In the genomic region with DNA sequence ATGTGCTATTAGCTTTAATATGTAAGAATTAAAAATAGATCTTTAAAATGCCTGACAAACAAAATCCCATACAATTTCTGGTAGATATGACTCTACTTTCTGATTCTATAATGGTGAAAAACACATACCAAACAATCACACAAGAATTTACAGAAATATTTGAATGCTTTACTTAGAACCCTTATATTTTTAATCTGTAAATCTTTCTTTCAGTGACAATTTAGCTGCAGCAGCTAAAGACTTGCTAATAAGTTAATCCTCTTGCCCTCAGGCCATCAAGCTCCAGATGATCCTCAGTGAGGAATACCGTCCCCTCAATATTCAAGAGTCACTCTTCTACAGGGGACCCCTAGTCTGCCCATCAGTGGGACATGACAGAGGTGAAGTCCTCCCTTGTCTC, we compare ENCODE assay signal across 28 cellular contexts. TPM values are rescaled to one million over a fixed set of nuclear protein-coding genes. Genes with fewer than 3 reads are reported as not detected.
"Had no signal": no experiment of that assay in that cellular context is flagged by ENCODE, and none has a peak within 500 bp of the region (broad histone marks: within the 10 kb centered on the region; RNA-seq: fewer than 3 reads in every experiment).

No MANE protein-coding gene starts in this region.

- H3K79me2 ChIP-seq: hepatocyte, parathyroid adenoma had no signal

- H3K4me1 ChIP-seq: left ventricle myocardium inferior, parathyroid adenoma, psoas muscle, right atrium auricular region, right lobe of liver, stomach, testis, thyroid gland, transverse colon, upper lobe of right lung, uterus had no signal

- H3K4me3 ChIP-seq: hepatocyte, left ventricle myocardium inferior, psoas muscle, right atrium auricular region, right lobe of liver, smooth muscle cell, stomach, testis, thyroid gland, transverse colon, upper lobe of right lung, uterus had no signal

- H3K9me3 ChIP-seq: left ventricle myocardium inferior, neutrophil, psoas muscle, right atrium auricular region, right lobe of liver, stomach, testis, thyroid gland, transverse colon, upper lobe of right lung, uterus had no signal

- H3K27me3 Mint-ChIP-seq: memory B cell; naive thymus-derived CD8-positive, alpha-beta T cell; stimulated activated naive B cell treated with anti-CD40 and anti-IgM and Interleukin-4, amounts not matched to agents 10 μg/mL and 1 μg/mL and 100 μg/mL, for 72 hours had no signal

- H3K36me3 ChIP-seq: neutrophil, right atrium auricular region, right lobe of liver, transverse colon, uterus had no signal

- H3K4me1 Mint-ChIP-seq: memory B cell; naive thymus-derived CD8-positive, alpha-beta T cell; nephron; neural crest cell; stimulated activated naive B cell treated with anti-CD40 and anti-IgM and Interleukin-4, amounts not matched to agents 10 μg/mL and 1 μg/mL and 100 μg/mL, for 72 hours had no signal

- DNase-seq: islet precursor cell; left ventricle myocardium inferior; naive thymus-derived CD8-positive, alpha-beta T cell; occipital lobe; psoas muscle; right lobe of liver; stimulated activated CD4-positive, alpha-beta T cell treated with anti-CD3 and anti-CD28 coated beads, Interleukin-15, amount 100 ng/mL, for 24 hours; stimulated activated CD4-positive, alpha-beta T cell treated with anti-CD3 and anti-CD28 coated beads, Interleukin-2, amount 100 ng/mL, for 24 hours; stimulated activated CD4-positive, alpha-beta T cell treated with anti-CD3 and anti-CD28 coated beads, Interleukin-4, amount 100 ng/mL, for 1 hour; stimulated activated naive B cell treated with anti-CD40 and anti-IgM and Interleukin-4, amounts not matched to agents 10 μg/mL and 1 μg/mL and 100 μg/mL, for 72 hours; stimulated activated naive CD8-positive, alpha-beta T cell treated with anti-CD3 and anti-CD28 coated beads, Interleukin-15, Interleukin-2, amounts not matched to agents 100 U/mL and 50 U/mL, for 24 hours; stomach; testis; thyroid gland; transverse colon; upper lobe of right lung; uterus had no signal

- H3K9ac ChIP-seq: parathyroid adenoma had no signal

- H3K4me3 Mint-ChIP-seq: memory B cell; naive thymus-derived CD8-positive, alpha-beta T cell; nephron; neural crest cell; stimulated activated naive B cell treated with anti-CD40 and anti-IgM and Interleukin-4, amounts not matched to agents 10 μg/mL and 1 μg/mL and 100 μg/mL, for 72 hours had no signal

- H3K4me2 ChIP-seq: hepatocyte, smooth muscle cell had no signal

- ATAC-seq: naive thymus-derived CD8-positive, alpha-beta T cell; psoas muscle; right lobe of liver; stimulated activated naive B cell treated with anti-CD40 and anti-IgM and Interleukin-4, amounts not matched to agents 10 μg/mL and 1 μg/mL and 100 μg/mL, for 72 hours; stimulated activated naive CD8-positive, alpha-beta T cell treated with anti-CD3 and anti-CD28 coated beads, Interleukin-15, Interleukin-2, amounts not matched to agents 100 U/mL and 50 U/mL, for 24 hours; upper lobe of right lung had no signal

- H2AFZ ChIP-seq: hepatocyte, parathyroid adenoma had no signal

- H3K27ac ChIP-seq: hepatocyte, left ventricle myocardium inferior, neutrophil, parathyroid adenoma, psoas muscle, right atrium auricular region, right lobe of liver, stomach, testis, thyroid gland, transverse colon, upper lobe of right lung, uterus had no signal

- H3K27me3 ChIP-seq: hepatocyte, neutrophil, right atrium auricular region, right lobe of liver, stomach, testis, thyroid gland, transverse colon, upper lobe of right lung, uterus had no signal

- H3K9me3 Mint-ChIP-seq: memory B cell; naive thymus-derived CD8-positive, alpha-beta T cell; nephron; neural crest cell; stimulated activated naive B cell treated with anti-CD40 and anti-IgM and Interleukin-4, amounts not matched to agents 10 μg/mL and 1 μg/mL and 100 μg/mL, for 72 hours had no signal

- H3K27ac Mint-ChIP-seq: memory B cell; naive thymus-derived CD8-positive, alpha-beta T cell; nephron; stimulated activated naive B cell treated with anti-CD40 and anti-IgM and Interleukin-4, amounts not matched to agents 10 μg/mL and 1 μg/mL and 100 μg/mL, for 72 hours had no signal

RNA-seq across cellular contexts. Expression of a gene that starts 55.6 kb away (rescaled TPM):
- total RNA-seq: lung microvascular endothelial cell; naive thymus-derived CD8-positive, alpha-beta T cell; osteocyte; skeletal muscle tissue had no signal
